ENCODE assay signal across 30 cellular contexts in genomic region chr3:186633481-186633880, GRCh38. TPM values are rescaled to one million over a fixed set of nuclear protein-coding genes. Genes with fewer than 3 reads are reported as not detected.
"Had no signal": no experiment of that assay in that cellular context is flagged by ENCODE, and none has a peak within 500 bp of the region (broad histone marks: within the 10 kb centered on the region; RNA-seq: fewer than 3 reads in every experiment).

No MANE protein-coding gene starts in this region.

- H3K4me1 ChIP-seq: adrenal gland, SJSA1 had no signal

- H3K9me3 ChIP-seq: adrenal gland, SJSA1 had no signal

- H3K36me3 ChIP-seq: adrenal gland, SJSA1 had no signal

- H3K27ac ChIP-seq: adrenal gland, SJSA1 had no signal

- ATAC-seq: activated CD4-positive, CD25-positive, alpha-beta regulatory T cell treated with anti-CD3 and anti-CD28 coated beads, Interleukin-2, amount 50 U/mL, for 24 hours; activated CD8-positive, alpha-beta T cell treated with anti-CD3 and anti-CD28 coated beads for 36 hours; activated T-cell treated with anti-CD3 and anti-CD28 coated beads, Interleukin-2, amount 50 U/mL, for 72 hours; Panc1; SK-N-SH treated with all-trans-retinoic acid at 6 μM for 48 hours had no signal

- DNase-seq: activated CD4-positive, alpha-beta T cell treated with anti-CD3 and anti-CD28 coated beads for 4 hours; activated CD8-positive, alpha-beta memory T cell treated with anti-CD3 and anti-CD28 coated beads, Interleukin-2, amount 50 U/mL, for 4 hours; activated CD8-positive, alpha-beta T cell treated with anti-CD3 and anti-CD28 coated beads for 36 hours; activated naive CD4-positive, alpha-beta T cell treated with anti-CD3 and anti-CD28 coated beads, Interleukin-2, amount 50 U/mL, for 16 hours; activated naive CD8-positive, alpha-beta T cell treated with anti-CD3 and anti-CD28 coated beads, Interleukin-2, amount 10 ng/mL, durations not matched to agents 7 days and 5 days; activated T-cell treated with anti-CD3 and anti-CD28 coated beads, Interleukin-2, amount 50 U/mL, for 72 hours; adrenal gland; anterior cingulate cortex; caudate nucleus; Kasumi-1; KBM-7; NCI-H1048; NCI-H146; NCI-H1930; NCI-H2107; NCI-H2171 treated with DMSO at 0.1 percent for 48 hours; NCI-H226; NCI-H510A; NCI-H526 treated with DMSO at 0.1 percent for 48 hours; NCI-H82; RPMI8226; SHP77; SW 1271 had no signal

- H3K4me3 ChIP-seq: adrenal gland, SJSA1 had no signal

RNA-seq across cellular contexts. Expression of gene FETUB, which starts 6.7 kb away (rescaled TPM):
- total RNA-seq: activated CD8-positive, alpha-beta T cell treated with anti-CD3 and anti-CD28 coated beads for 36 hours; activated naive CD8-positive, alpha-beta T cell treated with anti-CD3 and anti-CD28 coated beads, Interleukin-2, amount 10 ng/mL, durations not matched to agents 7 days and 5 days; activated T-cell treated with anti-CD3 and anti-CD28 coated beads, Interleukin-2, amount 50 U/mL, for 72 hours; activated T-helper 2 cell treated with anti-CD3 and anti-CD28 coated beads, Interferon-gamma antibody, Interleukin-2, Interleukin-4, amounts not matched to agents 10 μg/mL and 5 μg/mL and 100 μg/mL, durations not matched to agents 14 hours and 24 hours and 36 hours; adrenal gland; OCI-LY7; SJSA1; T-helper 1 cell treated with Interleukin-12 subunit alpha and Interleukin-12 subunit beta and Interleukin-4 antibody, amounts not matched to agents 30 ng/mL and 1 ng/mL, for 36 hours had no signal
- polyA plus RNA-seq: adrenal gland had no signal

RNA-seq across cellular contexts. Expression of gene AHSG, which starts 20.6 kb away (rescaled TPM):
- total RNA-seq: activated CD8-positive, alpha-beta T cell treated with anti-CD3 and anti-CD28 coated beads for 36 hours; activated naive CD8-positive, alpha-beta T cell treated with anti-CD3 and anti-CD28 coated beads, Interleukin-2, amount 10 ng/mL, durations not matched to agents 7 days and 5 days; activated T-helper 2 cell treated with anti-CD3 and anti-CD28 coated beads, Interferon-gamma antibody, Interleukin-2, Interleukin-4, amounts not matched to agents 10 μg/mL and 5 μg/mL and 100 μg/mL, durations not matched to agents 14 hours and 24 hours and 36 hours; OCI-LY7; SJSA1; T-helper 1 cell treated with Interleukin-12 subunit alpha and Interleukin-12 subunit beta and Interleukin-4 antibody, amounts not matched to agents 30 ng/mL and 1 ng/mL, for 36 hours had no signal

RNA-seq across cellular contexts. Expression of gene HRG, which starts 32.3 kb away (rescaled TPM):
- total RNA-seq: activated CD8-positive, alpha-beta T cell treated with anti-CD3 and anti-CD28 coated beads for 36 hours; activated naive CD8-positive, alpha-beta T cell treated with anti-CD3 and anti-CD28 coated beads, Interleukin-2, amount 10 ng/mL, durations not matched to agents 7 days and 5 days; activated T-cell treated with anti-CD3 and anti-CD28 coated beads, Interleukin-2, amount 50 U/mL, for 72 hours; activated T-helper 2 cell treated with anti-CD3 and anti-CD28 coated beads, Interferon-gamma antibody, Interleukin-2, Interleukin-4, amounts not matched to agents 10 μg/mL and 5 μg/mL and 100 μg/mL, durations not matched to agents 14 hours and 24 hours and 36 hours; OCI-LY7; SJSA1; T-helper 1 cell treated with Interleukin-12 subunit alpha and Interleukin-12 subunit beta and Interleukin-4 antibody, amounts not matched to agents 30 ng/mL and 1 ng/mL, for 36 hours had no signal
